Comparison of ENCODE assay signal across 12 cellular contexts in genomic region chr1:8438449-8438848, GRCh38.
DNase-seq lines count a peak whose midpoint lies in the region; ATAC-seq and TF ChIP-seq lines count a peak whose summit lies in the region.
"Had no signal": no experiment of that assay in that cellular context is flagged by ENCODE, and none has a peak within 500 bp of the region (broad histone marks: within the 10 kb centered on the region; RNA-seq: fewer than 3 reads in every experiment).

No MANE protein-coding gene starts in this region.

- H3K36me3 ChIP-seq in tibial nerve, result no peaks in the 10 kb centered on the region
- H3K36me3 ChIP-seq in CD8-positive, alpha-beta T cell (ENCODE audit: insufficient read depth, low read length), result no peaks in the 10 kb centered on the region
- H3K36me3 ChIP-seq: vagina had no signal

- no peak for DNase-seq in activated naive CD8-positive, alpha-beta T cell treated with anti-CD3 and anti-CD28 coated beads, Interleukin-2, amount 50 U/mL, for 24 hours
- DNase-seq in endothelial cell (ENCODE audit: low spot score) (no peak), naive B cell (no peak), tibial nerve (ENCODE audit: low spot score in 2 of 2) (no peak), DMS79 treated with DMSO at 0.1 percent for 48 hours (lab: John Stamatoyannopoulos, UW) (no peak)
- DNase-seq in CD8-positive, alpha-beta T cell, result no peak
- DNase-seq: activated CD4-positive, alpha-beta memory T cell treated with anti-CD3 and anti-CD28 coated beads for 36 hours; activated naive CD8-positive, alpha-beta T cell treated with anti-CD3 and anti-CD28 coated beads, Interleukin-2, amount 10 ng/mL, durations not matched to agents 7 days and 5 days; effector memory CD8-positive, alpha-beta T cell had no signal

- no peaks in the 10 kb centered on the region for H3K27me3 Mint-ChIP-seq in activated naive CD8-positive, alpha-beta T cell
- no peaks in the 10 kb centered on the region for H3K27me3 Mint-ChIP-seq in activated naive CD8-positive, alpha-beta T cell treated with anti-CD3 and anti-CD28 coated beads, Interleukin-2, amount 50 U/mL, for 24 hours
- H3K27me3 Mint-ChIP-seq in endothelial cell (ENCODE audit: unreplicated experiment), result peaks cover 4% of the 10 kb centered on the region
- H3K27me3 Mint-ChIP-seq in naive B cell, result no peaks in the 10 kb centered on the region
- H3K27me3 Mint-ChIP-seq in CD8-positive, alpha-beta T cell (ENCODE audit: low read depth), result no peaks in the 10 kb centered on the region
- H3K27me3 Mint-ChIP-seq: activated CD4-positive, alpha-beta memory T cell treated with anti-CD3 and anti-CD28 coated beads for 36 hours; activated naive CD8-positive, alpha-beta T cell treated with anti-CD3 and anti-CD28 coated beads, Interleukin-2, amount 10 ng/mL, durations not matched to agents 7 days and 5 days; effector memory CD8-positive, alpha-beta T cell had no signal

- WGBS in tibial nerve, 2 donors, result 38 to 42% methylated on average over 5 of the region's 5 CpGs

- H3K4me3 ChIP-seq in tibial nerve, result no peak overlapping the region
- no peak overlapping the region for H3K4me3 ChIP-seq in CD8-positive, alpha-beta T cell (ENCODE audit: low read depth, low read length)
- H3K4me3 ChIP-seq: vagina had no signal

- intact Hi-C loops in CD8-positive, alpha-beta T cell (cut with DNase I, micrococcal nuclease), result no loop called here

- peak overlapping the region; percentile 54 for H3K27ac Mint-ChIP-seq in activated naive CD8-positive, alpha-beta T cell
- no peak overlapping the region for H3K27ac Mint-ChIP-seq in activated naive CD8-positive, alpha-beta T cell treated with anti-CD3 and anti-CD28 coated beads, Interleukin-2, amount 50 U/mL, for 24 hours
- H3K27ac Mint-ChIP-seq in endothelial cell (ENCODE audit: unreplicated experiment) (peak overlapping the region; percentile 99), naive B cell (peak overlapping the region in 5 of 6 donors; percentile 60 to 97 (median 88))
- H3K27ac Mint-ChIP-seq in CD8-positive, alpha-beta T cell, result no peak overlapping the region
- H3K27ac Mint-ChIP-seq: activated CD4-positive, alpha-beta memory T cell treated with anti-CD3 and anti-CD28 coated beads for 36 hours; activated naive CD8-positive, alpha-beta T cell treated with anti-CD3 and anti-CD28 coated beads, Interleukin-2, amount 10 ng/mL, durations not matched to agents 7 days and 5 days; effector memory CD8-positive, alpha-beta T cell had no signal

- TF ChIP-seq CTCF in endothelial cell (IDR thresholded peaks at IDR 0.05; ENCODE audit: unreplicated experiment), result no peak
- no peak for TF ChIP-seq CTCF in tibial nerve (IDR thresholded peaks at IDR 0.05)
- TF ChIP-seq CTCF in CD8-positive, alpha-beta T cell (IDR thresholded peaks at IDR 0.05), result no peak

- no peak overlapping the region for H3K4me3 Mint-ChIP-seq in activated naive CD8-positive, alpha-beta T cell
- no peak overlapping the region for H3K4me3 Mint-ChIP-seq in activated naive CD8-positive, alpha-beta T cell treated with anti-CD3 and anti-CD28 coated beads, Interleukin-2, amount 50 U/mL, for 24 hours
- H3K4me3 Mint-ChIP-seq in endothelial cell (ENCODE audit: unreplicated experiment), result no peak overlapping the region
- peak overlapping the region in 1 of 8 donors; percentile 5 for H3K4me3 Mint-ChIP-seq in naive B cell
- no peak overlapping the region for H3K4me3 Mint-ChIP-seq in CD8-positive, alpha-beta T cell
- H3K4me3 Mint-ChIP-seq: activated CD4-positive, alpha-beta memory T cell treated with anti-CD3 and anti-CD28 coated beads for 36 hours; activated naive CD8-positive, alpha-beta T cell treated with anti-CD3 and anti-CD28 coated beads, Interleukin-2, amount 10 ng/mL, durations not matched to agents 7 days and 5 days; effector memory CD8-positive, alpha-beta T cell had no signal

- CTCF ChIA-PET in CD8-positive, alpha-beta T cell (lab: Charles Lee), result no interaction called here

- peaks cover 12% of the 10 kb centered on the region for H3K36me3 Mint-ChIP-seq in activated naive CD8-positive, alpha-beta T cell
- peaks cover 4% of the 10 kb centered on the region for H3K36me3 Mint-ChIP-seq in activated naive CD8-positive, alpha-beta T cell treated with anti-CD3 and anti-CD28 coated beads, Interleukin-2, amount 50 U/mL, for 24 hours (ENCODE audit: low read depth)
- H3K36me3 Mint-ChIP-seq in endothelial cell (ENCODE audit: low read depth, unreplicated experiment) (no peaks in the 10 kb centered on the region), naive B cell (peaks cover 7 to 10% of the 10 kb centered on the region in 2 donors)
- H3K36me3 Mint-ChIP-seq in CD8-positive, alpha-beta T cell, result peaks cover 12% of the 10 kb centered on the region

- H3K9me3 Mint-ChIP-seq in activated naive CD8-positive, alpha-beta T cell (ENCODE audit: low read depth), result peaks cover 4% of the 10 kb centered on the region
- H3K9me3 Mint-ChIP-seq in activated naive CD8-positive, alpha-beta T cell treated with anti-CD3 and anti-CD28 coated beads, Interleukin-2, amount 50 U/mL, for 24 hours, result peaks cover 6% of the 10 kb centered on the region
- H3K9me3 Mint-ChIP-seq in endothelial cell (ENCODE audit: unreplicated experiment) (no peaks in the 10 kb centered on the region), naive B cell (peaks cover 0 to 7% (median 2%) of the 10 kb centered on the region in 7 donors)
- H3K9me3 Mint-ChIP-seq in CD8-positive, alpha-beta T cell, result peaks cover 2% of the 10 kb centered on the region
- H3K9me3 Mint-ChIP-seq: activated CD4-positive, alpha-beta memory T cell treated with anti-CD3 and anti-CD28 coated beads for 36 hours; activated naive CD8-positive, alpha-beta T cell treated with anti-CD3 and anti-CD28 coated beads, Interleukin-2, amount 10 ng/mL, durations not matched to agents 7 days and 5 days; effector memory CD8-positive, alpha-beta T cell had no signal

- TF ChIP-seq EP300 in tibial nerve (IDR thresholded peaks at IDR 0.05), result no peak

- peaks cover 0 to 72% (median 37%) of the 10 kb centered on the region in 4 donors for H3K4me1 ChIP-seq in tibial nerve
- H3K4me1 ChIP-seq in CD8-positive, alpha-beta T cell (ENCODE audit: insufficient read depth, low read length), result no peaks in the 10 kb centered on the region

- no peaks in the 10 kb centered on the region for H3K9me3 ChIP-seq in tibial nerve
- no peaks in the 10 kb centered on the region for H3K9me3 ChIP-seq in CD8-positive, alpha-beta T cell (ENCODE audit: low read length)
- H3K9me3 ChIP-seq: vagina had no signal

- no peak for TF ChIP-seq POLR2A in tibial nerve (IDR thresholded peaks at IDR 0.05)

- peaks cover 8% of the 10 kb centered on the region for H3K4me1 Mint-ChIP-seq in activated naive CD8-positive, alpha-beta T cell (ENCODE audit: low read depth)
- H3K4me1 Mint-ChIP-seq in activated naive CD8-positive, alpha-beta T cell treated with anti-CD3 and anti-CD28 coated beads, Interleukin-2, amount 50 U/mL, for 24 hours, result peaks cover 14% of the 10 kb centered on the region
- H3K4me1 Mint-ChIP-seq in endothelial cell (ENCODE audit: unreplicated experiment), result peaks cover 31% of the 10 kb centered on the region
- peaks cover 45 to 67% (median 51%) of the 10 kb centered on the region in 3 donors for H3K4me1 Mint-ChIP-seq in naive B cell
- H3K4me1 Mint-ChIP-seq in CD8-positive, alpha-beta T cell (ENCODE audit: low read depth), result peaks cover 19% of the 10 kb centered on the region

- no peaks in the 10 kb centered on the region for H3K27me3 ChIP-seq in tibial nerve
- no peaks in the 10 kb centered on the region for H3K27me3 ChIP-seq in CD8-positive, alpha-beta T cell (ENCODE audit: insufficient read depth, low read length)
- H3K27me3 ChIP-seq: vagina had no signal

- POLR2A ChIA-PET in CD8-positive, alpha-beta T cell (lab: Charles Lee), result interaction anchor here (0.9 kb wide), 1 partner anchor 14 kb away, joined by 3 read pairs; no protein-coding TSS in a partner anchor

- peak overlapping the region; percentile 15 to 84 (median 56) for H3K27ac ChIP-seq in tibial nerve
- H3K27ac ChIP-seq in CD8-positive, alpha-beta T cell (ENCODE audit: low read depth, low read length), result no peak overlapping the region

- no peak for ATAC-seq in activated naive CD8-positive, alpha-beta T cell treated with anti-CD3 and anti-CD28 coated beads, Interleukin-2, amount 50 U/mL, for 24 hours
- no peak for ATAC-seq in naive B cell (ENCODE audit: low read depth in 2 of 2)
- ATAC-seq in CD8-positive, alpha-beta T cell, result no peak
- no peak for ATAC-seq in HG03571 (IDR thresholded peaks at IDR 0.05; ENCODE audit: unreplicated experiment)

Comparison
In these comparisons a context has a peak if more than half of its experiments do, and no peak if none do; other contexts are left out.
1. H3K27ac Mint-ChIP-seq: peak in activated naive CD8-positive, alpha-beta T cell (single experiment), endothelial cell (single experiment) and naive B cell (5 of 6); none in activated naive CD8-positive, alpha-beta T cell treated with anti-CD3 and anti-CD28 coated beads, Interleukin-2, amount 50 U/mL, for 24 hours (single experiment) and CD8-positive, alpha-beta T cell (single experiment).